23 cellular contexts compared by ENCODE assay signal in the genomic region with DNA sequence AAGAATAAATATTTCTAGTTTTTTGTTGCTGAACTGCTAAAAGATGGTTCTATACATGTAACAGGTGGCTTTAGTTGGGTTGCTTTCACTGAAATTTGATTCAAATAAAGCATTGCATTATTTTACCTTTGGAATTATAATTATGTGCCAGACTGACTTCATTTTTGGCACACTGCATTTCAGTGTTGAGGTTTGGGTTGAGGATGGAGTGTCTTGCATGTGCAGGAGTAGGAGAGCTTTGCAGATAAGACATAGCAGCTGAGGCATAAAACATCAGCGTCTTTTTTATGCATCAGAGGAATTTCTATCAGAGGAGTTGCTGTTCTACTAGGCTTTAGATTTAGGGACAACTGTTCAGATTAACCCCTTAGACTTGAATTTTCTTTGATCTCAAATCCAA. TPM values are rescaled to one million over a fixed set of nuclear protein-coding genes. Genes with fewer than 3 reads are reported as not detected.
A peak's percentile ranks its signal among the peaks of the same experiment; 100 is the strongest.
DNase-seq lines count a peak whose midpoint lies in the region; ATAC-seq, FAIRE-seq and TF ChIP-seq lines count a peak whose summit lies in the region.
"Had no signal": no experiment of that assay in that cellular context is flagged by ENCODE, and none has a peak within 500 bp of the region (broad histone marks: within the 10 kb centered on the region; RNA-seq: fewer than 3 reads in every experiment).

No MANE protein-coding gene starts in this region.

- no peaks in the 10 kb centered on the region for H3K27me3 Mint-ChIP-seq in astrocyte (ENCODE audit: low read depth, unreplicated experiment)
- H3K27me3 Mint-ChIP-seq: B cell had no signal

- POLR2A ChIA-PET in HEK293 (lab: Yijun Ruan, JAX): interaction anchor here (0.5 to 0.6 kb wide), 2 partner anchors 8 to 17 kb away, joined by 3 to 4 read pairs; partner anchors contain the start of gene SAMD4A

- no peaks in the 10 kb centered on the region for H3K4me1 ChIP-seq in HEK293 (ENCODE audit: control insufficient read depth, insufficient read depth, low read length)
- H3K4me1 ChIP-seq in astrocyte (ENCODE audit: insufficient read depth, low read length): no peaks in the 10 kb centered on the region
- H3K4me1 ChIP-seq in suprapubic skin: no peaks in the 10 kb centered on the region

- no peak overlapping the region for H3K4me2 ChIP-seq in astrocyte (ENCODE audit: low read length)
- H3K4me2 ChIP-seq: BLaER1 treated with 17β-estradiol and CSF1 and Interleukin-3, amounts not matched to agents 10 nM and 100 nM had no signal

- peak; percentile 57 for ATAC-seq in left lobe of liver
- ATAC-seq: CD8-positive, alpha-beta T cell had no signal

- no peak overlapping the region for H3K27ac ChIP-seq in HEK293 (ENCODE audit: extremely low read depth, low read depth, low read length)
- no peak overlapping the region for H3K27ac ChIP-seq in astrocyte (ENCODE audit: low read depth, low read length)
- no peak overlapping the region for H3K27ac ChIP-seq in suprapubic skin
- H3K27ac ChIP-seq: BLaER1 treated with 17β-estradiol and CSF1 and Interleukin-3, amounts not matched to agents 10 nM and 100 nM; C4-2B had no signal

- H2AFZ ChIP-seq in astrocyte (ENCODE audit: low read depth, low read length): no peak overlapping the region

- TF ChIP-seq EP300 in suprapubic skin (IDR thresholded peaks at IDR 0.05): no peak

- peaks cover 2% of the 10 kb centered on the region for H3K9me3 Mint-ChIP-seq in astrocyte (ENCODE audit: unreplicated experiment)
- H3K9me3 Mint-ChIP-seq: CD4-positive, alpha-beta T cell; CD8-positive, alpha-beta T cell had no signal

- H3K9ac ChIP-seq in astrocyte (ENCODE audit: low read length): no peak overlapping the region
- H3K9ac ChIP-seq: BLaER1 treated with 17β-estradiol and CSF1 and Interleukin-3, amounts not matched to agents 10 nM and 100 nM had no signal

- no peak for TF ChIP-seq CTCF in HEK293 (tag by site-specific recombination; IDR thresholded peaks at IDR 0.05)
- TF ChIP-seq CTCF in astrocyte (IDR thresholded peaks at IDR 0.05; ENCODE audit: insufficient read depth, low read depth, low read length): no peak
- no peak for TF ChIP-seq CTCF in suprapubic skin (IDR thresholded peaks at IDR 0.05)

- no peak for TF ChIP-seq POLR2A in suprapubic skin (IDR thresholded peaks at IDR 0.05)

- no peak overlapping the region for H3K27ac Mint-ChIP-seq in astrocyte (ENCODE audit: unreplicated experiment)
- H3K27ac Mint-ChIP-seq: B cell; CD4-positive, alpha-beta T cell; CD8-positive, alpha-beta T cell had no signal

- H4K20me1 ChIP-seq in astrocyte (ENCODE audit: insufficient read depth, low read length): peaks cover 52% of the 10 kb centered on the region

- H3K36me3 Mint-ChIP-seq in astrocyte (ENCODE audit: low read depth, unreplicated experiment): peaks cover 21% of the 10 kb centered on the region
- H3K36me3 Mint-ChIP-seq: CD8-positive, alpha-beta T cell had no signal

- no peaks in the 10 kb centered on the region; a peak in 1 of 3 replicates for H3K36me3 ChIP-seq in HEK293 (ENCODE audit: control insufficient read depth in 2 of 2, insufficient read depth in 1 of 2, low read length in 2 of 2)
- H3K36me3 ChIP-seq in astrocyte (ENCODE audit: insufficient read depth, low read length): peaks cover 5% of the 10 kb centered on the region
- no peaks in the 10 kb centered on the region for H3K36me3 ChIP-seq in suprapubic skin

- CTCF ChIA-PET in HEK293 (lab: Yijun Ruan, JAX): interaction anchor here (0.8 to 0.9 kb wide), 2 partner anchors 12 to 190 kb away, joined by 3 read pairs; no protein-coding TSS in a partner anchor

- H3K27me3 ChIP-seq in astrocyte (ENCODE audit: insufficient read depth, low read length): no peaks in the 10 kb centered on the region
- no peaks in the 10 kb centered on the region for H3K27me3 ChIP-seq in suprapubic skin
- H3K27me3 ChIP-seq: BLaER1 treated with 17β-estradiol and CSF1 and Interleukin-3, amounts not matched to agents 10 nM and 100 nM had no signal

- H3K4me3 ChIP-seq in HEK293 (ENCODE audit: low read depth, low read length): no peak overlapping the region
- H3K4me3 ChIP-seq in astrocyte (ENCODE audit: insufficient read depth, low read depth, low read length): no peak overlapping the region
- no peak overlapping the region for H3K4me3 ChIP-seq in suprapubic skin
- H3K4me3 ChIP-seq: BLaER1 treated with 17β-estradiol and CSF1 and Interleukin-3, amounts not matched to agents 10 nM and 100 nM had no signal

- DNase-seq in HTR-8/SVneo (ENCODE audit: insufficient read length, low spot score) (no peak), astrocyte (ENCODE audit: low read depth) (peak; percentile 50), left lobe of liver (ENCODE audit: low spot score) (no peak), AML-193 (lab: John Stamatoyannopoulos, UW) (no peak), NOMO-1 treated with dmso at 0.1 percent for 144 hours (lab: John Stamatoyannopoulos, UW; ENCODE audit: unreplicated experiment) (no peak), suprapubic skin (ENCODE audit: low spot score in 2 of 2) (no peak)
- DNase-seq in activated CD4-positive, alpha-beta T cell treated with anti-CD3 and anti-CD28 coated beads for 48 hours: no peak
- DNase-seq: 8988T; ACHN; Caco-2; Calu3; CD4-positive, alpha-beta T cell; CD8-positive, alpha-beta T cell; DMS79 treated with DMSO at 0.1 percent for 48 hours; GF-D8 had no signal

- peaks cover 90% of the 10 kb centered on the region for H3K79me2 ChIP-seq in astrocyte (ENCODE audit: insufficient read depth, low read length)

- peaks cover 25% of the 10 kb centered on the region for H3K4me1 Mint-ChIP-seq in astrocyte (ENCODE audit: low read depth, unreplicated experiment)
- H3K4me1 Mint-ChIP-seq: B cell had no signal

- H3K9me3 ChIP-seq in HEK293 (ENCODE audit: control insufficient read depth, insufficient read depth, low read depth, low read length) (no peaks in the 10 kb centered on the region), astrocyte (ENCODE audit: insufficient read depth, low read depth, low read length) (no peaks in the 10 kb centered on the region), suprapubic skin (no peaks in the 10 kb centered on the region)
- H3K9me3 ChIP-seq: Caco-2 had no signal

- FAIRE-seq in HTR-8/SVneo (lab: Jason Lieb, UNC): peak; percentile 62
- FAIRE-seq in astrocyte (lab: Jason Lieb, UNC): no peak
- FAIRE-seq: A204.1, D721Med, GM12891, GM19239 had no signal

- WGBS in suprapubic skin: 44% methylated on average over 1 of the region's 1 CpG

- H3K4me3 Mint-ChIP-seq in astrocyte (ENCODE audit: unreplicated experiment): no peak overlapping the region
- H3K4me3 Mint-ChIP-seq: B cell; CD4-positive, alpha-beta T cell; CD8-positive, alpha-beta T cell had no signal

TF ChIP-seq in HEK293, 187 proteins besides CTCF, POLR2A, EP300 and RAD21:
- 0 out of 2 replicates have a peak, but pooled peaks have one; percentile 25 for TF ChIP-seq SCRT2 (tag by site-specific recombination; IDR thresholded peaks at IDR 0.05)
- no peak for TF ChIP-seq ZBTB1 (tag by site-specific recombination; IDR thresholded peaks at IDR 0.05)
- no peak for TF ChIP-seq ZNF24 (tag by site-specific recombination; IDR thresholded peaks at IDR 0.05)
TF ChIP-seq in HEK293: peak in this region for 1.

RNA-seq across cellular contexts. Expression of gene SAMD4A, which starts 17.2 kb away (rescaled TPM):
- total RNA-seq in astrocyte: 68.2 and 69.0 TPM in 2 replicates
- 25.9 TPM for total RNA-seq in left lobe of liver
- 10 to 100 TPM in 2 of 4 donors, 1 to 10 TPM in 2; 7.7 to 26.6 (median 9.7) TPM for total RNA-seq in suprapubic skin
